ENCODE assay signal across 13 cellular contexts in the genomic region with DNA sequence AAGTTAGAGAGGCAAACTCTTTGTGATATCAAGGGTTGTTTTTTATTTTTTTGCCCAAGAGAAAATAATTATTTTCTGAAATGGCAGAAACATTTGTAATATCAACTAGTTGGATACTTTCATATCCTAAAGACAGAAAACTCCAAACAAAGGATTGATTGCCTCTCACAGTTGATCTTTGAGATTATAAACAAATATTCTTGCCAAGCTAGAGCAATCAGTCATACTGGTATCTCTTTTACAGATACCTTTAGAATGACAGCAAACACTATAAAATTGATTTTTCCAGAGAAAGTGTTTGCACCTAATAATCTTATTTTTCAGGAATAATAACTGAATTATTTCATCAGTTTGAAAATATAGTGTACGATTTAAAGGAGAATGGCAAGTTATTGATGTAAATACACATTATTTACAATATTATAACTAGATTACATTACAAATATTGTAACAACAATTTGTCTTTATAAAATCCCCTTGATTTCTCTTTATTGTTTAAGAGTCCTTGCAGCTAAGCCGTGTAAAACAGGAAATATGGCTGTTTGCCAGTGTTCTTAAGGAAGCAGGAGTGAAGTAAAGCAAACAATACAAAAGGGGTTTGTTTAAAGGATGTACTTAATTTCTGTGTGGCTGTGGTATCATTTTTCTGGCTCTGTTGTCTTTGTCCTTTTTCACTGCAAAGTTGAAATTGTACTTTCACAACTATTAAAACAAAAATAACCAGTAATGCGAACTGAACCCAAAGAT. TPM values are rescaled to one million over a fixed set of nuclear protein-coding genes. Genes with fewer than 3 reads are reported as not detected.
DNase-seq lines count a peak whose midpoint lies in the region; FAIRE-seq and TF ChIP-seq lines count a peak whose summit lies in the region.
"Had no signal": no experiment of that assay in that cellular context is flagged by ENCODE, and none has a peak within 500 bp of the region (broad histone marks: within the 10 kb centered on the region; RNA-seq: fewer than 3 reads in every experiment).

No MANE protein-coding gene starts in this region.

- H3K9me1 ChIP-seq in keratinocyte (ENCODE audit: control insufficient read depth, extremely low read depth, insufficient read depth, low read length) = no peaks in the 10 kb centered on the region

- no peak overlapping the region for H3K27ac ChIP-seq in keratinocyte (ENCODE audit: control insufficient read depth, insufficient read depth, low read length)
- no peak overlapping the region for H3K27ac ChIP-seq in dorsolateral prefrontal cortex
- H3K27ac ChIP-seq: thoracic aorta had no signal

- no peaks in the 10 kb centered on the region for H3K27me3 ChIP-seq in adipocyte (replicated peaks; ENCODE audit: control insufficient read depth, insufficient read depth, low read length)
- no peaks in the 10 kb centered on the region for H3K27me3 ChIP-seq in keratinocyte (ENCODE audit: control insufficient read depth, extremely low read depth, insufficient read depth, low read length)
- H3K27me3 ChIP-seq in dorsolateral prefrontal cortex = no peaks in the 10 kb centered on the region

- H3K36me3 ChIP-seq in adipocyte (ENCODE audit: control insufficient read depth, insufficient read depth, low read length, severe bottlenecking) = no peaks in the 10 kb centered on the region
- H3K36me3 ChIP-seq in keratinocyte (ENCODE audit: control insufficient read depth in 2 of 2, extremely low read depth in 1 of 2, insufficient read depth in 2 of 2, low read length in 2 of 2) = no peaks in the 10 kb centered on the region
- H3K36me3 ChIP-seq: thoracic aorta had no signal

- H3K4me2 ChIP-seq in keratinocyte (ENCODE audit: control insufficient read depth, extremely low read depth, insufficient read depth, low read depth, low read length) = peak overlapping the region; percentile 6

- H4K20me1 ChIP-seq in keratinocyte (ENCODE audit: control insufficient read depth, extremely low read depth, insufficient read depth, low read length) = no peaks in the 10 kb centered on the region

- FAIRE-seq in keratinocyte (lab: Jason Lieb, UNC) = peak; percentile 49

- H3K9me3 ChIP-seq in adipocyte (ENCODE audit: control insufficient read depth, low read length) = no peaks in the 10 kb centered on the region
- no peaks in the 10 kb centered on the region for H3K9me3 ChIP-seq in keratinocyte (ENCODE audit: control insufficient read depth, low read depth, low read length)
- H3K9me3 ChIP-seq: thoracic aorta had no signal

- peaks cover 2% of the 10 kb centered on the region for H3K79me2 ChIP-seq in keratinocyte (ENCODE audit: control insufficient read depth, insufficient read depth, low read length)

- DNase-seq in AG10803 (ENCODE audit: low read depth) (peak; percentile 60), LoVo (ENCODE audit: low spot score) (peak; percentile 43), adipocyte (ENCODE audit: low read depth) (peak; percentile 66), keratinocyte (ENCODE audit: low read depth, low spot score) (no peak), UCSD-AML1 (lab: John Stamatoyannopoulos, UW; ENCODE audit: unreplicated experiment) (no peak), RKO (ENCODE audit: low spot score) (no peak), dorsolateral prefrontal cortex (no peak)
- DNase-seq in NK-92 treated with Interleukin-12 subunit alpha and Interleukin-12 subunit beta, amount 100 ng/mL, for 24 hours (lab: John Stamatoyannopoulos, UW) = no peak
- DNase-seq: CD8-positive, alpha-beta memory T cell; hypothalamus; SIG-M5 had no signal

- H3K4me3 ChIP-seq in AG10803 (ENCODE audit: low read length) (no peak overlapping the region), adipocyte (ENCODE audit: low read length) (no peak overlapping the region), keratinocyte (ENCODE audit: control insufficient read depth in 2 of 3, extremely low read depth in 1 of 3, insufficient read depth in 2 of 3, low read depth in 1 of 3, low read length in 3 of 3) (no peak overlapping the region), dorsolateral prefrontal cortex (no peak overlapping the region)
- H3K4me3 ChIP-seq: skin epidermis, thoracic aorta had no signal

- dilution Hi-C loops in keratinocyte (cut with MboI; ENCODE audit: extremely low pct_ligation_motif_present, low sequenced_read_pairs) = no loop called here

- H3K4me1 ChIP-seq in adipocyte (ENCODE audit: control insufficient read depth, insufficient read depth, low read length) (peaks cover 20% of the 10 kb centered on the region), keratinocyte (ENCODE audit: control insufficient read depth, extremely low read depth, insufficient read depth, low read length) (peaks cover 17% of the 10 kb centered on the region)

- H3K9ac ChIP-seq in adipocyte (ENCODE audit: low read length) (peak overlapping the region; percentile 6), keratinocyte (ENCODE audit: control insufficient read depth, extremely low read depth, insufficient read depth, low read length) (no peak overlapping the region)

- no peak for TF ChIP-seq CTCF in AG10803 (conservative IDR thresholded peaks at IDR 0.05; ENCODE audit: low read length)
- TF ChIP-seq CTCF in keratinocyte (optimal IDR thresholded peaks at IDR 0.05 in 1 of 3, IDR thresholded peaks at IDR 0.05 in 1 of 3, conservative IDR thresholded peaks at IDR 0.05 in 1 of 3; ENCODE audit: extremely low read depth in 1 of 3, insufficient read depth in 2 of 3, low read length in 3 of 3) = no peak
- peak in 1 of 56 donors; percentile 14 for TF ChIP-seq CTCF in dorsolateral prefrontal cortex (IDR thresholded peaks at IDR 0.05 in 54 of 56, conservative IDR thresholded peaks at IDR 0.05 in 2 of 56; ENCODE audit: low read depth in 1 of 56, partially characterized antibody in 56 of 56)

- intact Hi-C loops in dorsolateral prefrontal cortex (cut with DNase I) = loop anchor here (2.0 to 5.0 kb wide), 4 partner anchors 142 to 292 kb away; no protein-coding TSS in a partner anchor

- H2AFZ ChIP-seq in keratinocyte (ENCODE audit: control insufficient read depth, low read length) = no peak overlapping the region

RNA-seq across cellular contexts. Expression of gene MAPK8, which starts 58.4 kb away (rescaled TPM):
- 25.4 to 39.8 TPM (median 26.2 TPM) in 3 replicates for polyA plus RNA-seq in keratinocyte
- 29.6 TPM for polyA plus RNA-seq in keratinocyte (2011; ENCODE audit: low read depth)
- polyA plus RNA-seq in keratinocyte (2011; cell fraction: cytosol; rRNA removed) = 20.8 and 42.1 TPM in 2 replicates
- 32.6 and 38.8 TPM in 2 replicates for polyA plus RNA-seq in keratinocyte (2011; cell fraction: nucleus; rRNA removed)
- 18.2 and 21.2 TPM in 2 replicates for polyA plus RNA-seq in keratinocyte (2012; ENCODE audit: low replicate concordance)
- 7.4 to 33.1 TPM (median 14.4 TPM) in 3 replicates for polyA minus RNA-seq in keratinocyte
- polyA minus RNA-seq in keratinocyte (2011; cell fraction: cytosol; rRNA and poly(A)+ RNA removed) = 31.1 TPM
- polyA minus RNA-seq in keratinocyte (2011; cell fraction: nucleus; rRNA and poly(A)+ RNA removed) = 17.5 and 42.9 TPM in 2 replicates
- total RNA-seq in dorsolateral prefrontal cortex = 100 to 1,000 TPM in 55 of 120 experiments, 10 to 100 TPM in 65; 54.6 to 126 (median 97.3) TPM

Comparison
In these comparisons a context has a peak if more than half of its experiments do, and no peak if none do; other contexts are left out.
1. DNase-seq: peak in AG10803 (single experiment), LoVo (single experiment) and adipocyte (single experiment); none in keratinocyte (single experiment), UCSD-AML1 (single experiment), NK-92 treated with Interleukin-12 subunit alpha and Interleukin-12 subunit beta, amount 100 ng/mL, for 24 hours (single experiment), RKO (single experiment) and dorsolateral prefrontal cortex (0 of 10).